8 cellular contexts compared by ENCODE assay signal in genomic region chr16:82603784-82604411, GRCh38. TPM values are rescaled to one million over a fixed set of nuclear protein-coding genes. Genes with fewer than 3 reads are reported as not detected.
DNase-seq lines count a peak whose midpoint lies in the region; ATAC-seq and TF ChIP-seq lines count a peak whose summit lies in the region.

No MANE protein-coding gene starts in this region.

- WGBS in ovary, 3 donors, result 12 to 21% (median 18%) methylated on average over 5 of the region's 5 CpGs

- H3K27me3 ChIP-seq in Peyer's patch (no peaks in the 10 kb centered on the region), ovary (no peaks in the 10 kb centered on the region)

- intact Hi-C loops in posterior cingulate gyrus (cut with DNase I) (no loop called here), ovary (cut with DNase I) (no loop called here)

- H3K4me3 ChIP-seq in GM12875 (ENCODE audit: low read depth, low read length) (no peak overlapping the region), Peyer's patch (no peak overlapping the region), foreskin fibroblast (ENCODE audit: low read depth in 1 of 2, low read length in 2 of 2) (no peak overlapping the region), ovary (no peak overlapping the region)

- TF ChIP-seq CTCF in GM12875 (IDR thresholded peaks at IDR 0.05; ENCODE audit: borderline replicate concordance, insufficient read depth, low read depth, low read length) (peak; percentile 36; the same call in 1 of the 2 replicates), Peyer's patch (IDR thresholded peaks at IDR 0.05) (peak in 4 of 6 experiments; percentile 23 to 51 (median 46)), foreskin fibroblast (IDR thresholded peaks at IDR 0.05; ENCODE audit: low read depth, low read length) (peak; percentile 80), ovary (IDR thresholded peaks at IDR 0.05) (peak in 1 of 3 donors; percentile 22)

- H3K4me1 ChIP-seq in Peyer's patch (no peaks in the 10 kb centered on the region), ovary (ENCODE audit: insufficient read depth) (no peaks in the 10 kb centered on the region)

- H3K36me3 ChIP-seq in Peyer's patch, result no peaks in the 10 kb centered on the region
- no peaks in the 10 kb centered on the region for H3K36me3 ChIP-seq in ovary

- ATAC-seq in HG03432 (IDR thresholded peaks at IDR 0.05; ENCODE audit: unreplicated experiment) (no peak), GM18858 (IDR thresholded peaks at IDR 0.05; ENCODE audit: unreplicated experiment) (no peak)

- DNase-seq in Peyer's patch (no peak), foreskin fibroblast (peak; percentile 68 to 75), posterior cingulate gyrus (peak in 8 of 10 donors; percentile 36 to 94 (median 62)), NCI-H2227 treated with DMSO at 0.1 percent for 48 hours (lab: John Stamatoyannopoulos, UW) (no peak), ovary (no peak)

- H3K9me3 ChIP-seq in Peyer's patch (no peaks in the 10 kb centered on the region), ovary (no peaks in the 10 kb centered on the region)

- TF ChIP-seq POLR2A in Peyer's patch (IDR thresholded peaks at IDR 0.05) (no peak), ovary (IDR thresholded peaks at IDR 0.05) (no peak)

- H3K27ac ChIP-seq in Peyer's patch (no peak overlapping the region), ovary (no peak overlapping the region)

- no peak for TF ChIP-seq EP300 in ovary (IDR thresholded peaks at IDR 0.05)

RNA-seq across cellular contexts. Expression of gene CDH13, which starts 22.9 kb away (rescaled TPM):
- 1 to 10 TPM in 3 of 4 donors, not detected in 1; 2.0 to 6.6 (median 4.1) TPM for total RNA-seq in Peyer's patch
- total RNA-seq in ovary, result 1 to 10 TPM; 2.0 to 8.7 (median 4.8) TPM
- 10 to 100 TPM in 1 of 2 donors, 1 to 10 TPM in 1; 1.9 to 34.2 TPM for polyA plus RNA-seq in ovary

Comparison
In these comparisons a context has a peak if more than half of its experiments do, and no peak if none do; other contexts are left out.
1. DNase-seq: peak in foreskin fibroblast (2 of 2) and posterior cingulate gyrus (8 of 10); none in Peyer's patch (0 of 3), NCI-H2227 treated with DMSO at 0.1 percent for 48 hours (single experiment) and ovary (0 of 5).